18 cellular contexts compared by ENCODE assay signal in the genomic region with DNA sequence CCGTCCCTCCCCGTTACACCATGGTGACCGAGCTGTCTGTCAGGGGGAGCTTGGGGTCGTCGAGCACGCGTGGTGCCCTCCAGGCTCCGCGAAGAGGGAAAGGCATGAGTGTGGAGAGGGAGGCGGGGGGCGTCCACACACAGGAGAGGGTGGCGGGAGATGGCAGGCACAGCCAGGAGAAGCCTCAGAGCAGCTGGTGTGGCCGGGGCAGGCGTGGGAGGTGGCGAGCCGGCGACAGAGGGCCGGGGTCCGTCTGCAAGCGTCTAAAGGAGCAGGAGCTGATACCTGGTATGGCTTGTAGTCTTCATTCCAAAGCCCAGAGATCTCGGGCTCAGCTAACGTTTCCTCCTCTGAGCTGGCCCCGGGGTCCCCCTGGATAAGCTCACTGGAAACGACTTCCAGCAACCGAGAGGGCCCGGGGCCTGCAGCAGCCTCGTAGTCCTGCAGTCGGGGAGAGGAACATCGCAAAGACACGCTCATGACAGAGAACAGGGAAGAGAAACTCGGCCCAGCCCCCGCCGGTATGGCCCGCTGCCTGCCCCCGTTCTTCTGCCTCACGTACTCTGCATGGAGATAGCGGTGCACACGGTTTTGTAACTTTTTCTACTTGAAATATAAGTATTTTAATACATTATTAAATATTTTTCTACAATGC. TPM values are rescaled to one million over a fixed set of nuclear protein-coding genes. Genes with fewer than 3 reads are reported as not detected.
DNase-seq lines count a peak whose midpoint lies in the region; ATAC-seq, FAIRE-seq and TF ChIP-seq lines count a peak whose summit lies in the region.
"Had no signal": no experiment of that assay in that cellular context is flagged by ENCODE, and none has a peak within 500 bp of the region (broad histone marks: within the 10 kb centered on the region; RNA-seq: fewer than 3 reads in every experiment).

No MANE protein-coding gene starts in this region.

- intact Hi-C loops in head of caudate nucleus (cut with DNase I): no loop called here

- H2AFZ ChIP-seq in GM23338: peak overlapping the region; percentile 56

- H3K27me3 ChIP-seq in GM23338 (ENCODE audit: insufficient read depth): no peaks in the 10 kb centered on the region

- no peaks in the 10 kb centered on the region for H3K36me3 ChIP-seq in GM23338 (ENCODE audit: insufficient read depth)
- H3K36me3 ChIP-seq: SJSA1 had no signal

- TF ChIP-seq CTCF in GM23338 (conservative IDR thresholded peaks at IDR 0.05; ENCODE audit: low read depth in 2 of 2): no peak
- TF ChIP-seq CTCF in omental fat pad (IDR thresholded peaks at IDR 0.05): no peak

- H3K79me2 ChIP-seq in GM23338 (replicated peaks; ENCODE audit: insufficient read depth): no peaks in the 10 kb centered on the region

- no peak overlapping the region for H3K4me2 ChIP-seq in GM23338

- H3K27me3 Mint-ChIP-seq in GM23338 (ENCODE audit: insufficient read depth, low read depth, poor library complexity): peaks cover 11% of the 10 kb centered on the region

- H3K36me3 Mint-ChIP-seq in GM23338 (ENCODE audit: low read depth): no peaks in the 10 kb centered on the region; the same call in 2 of the 3 replicates
- H3K36me3 Mint-ChIP-seq: CD4-positive, alpha-beta memory T cell had no signal

- H3K4me3 Mint-ChIP-seq in GM23338: no peak overlapping the region
- H3K4me3 Mint-ChIP-seq: CD4-positive, alpha-beta memory T cell; HFFc6 had no signal

- H3K4me1 Mint-ChIP-seq in GM23338: peaks cover 11% of the 10 kb centered on the region
- H3K4me1 Mint-ChIP-seq: CD4-positive, alpha-beta memory T cell had no signal

- no peak overlapping the region for H3K4me3 ChIP-seq in GM23338
- H3K4me3 ChIP-seq: SJSA1 had no signal

- no peak for TF ChIP-seq POLR2A in H54 (IDR thresholded peaks at IDR 0.05; ENCODE audit: low read depth, low read length)

- H3K27ac ChIP-seq in GM23338 (ENCODE audit: low read depth): no peak overlapping the region
- H3K27ac ChIP-seq: SJSA1 had no signal

- no peaks in the 10 kb centered on the region for H4K20me1 ChIP-seq in GM23338 (replicated peaks; ENCODE audit: insufficient read depth)

- ATAC-seq in GM23338 (peak; percentile 18), omental fat pad (ENCODE audit: low FRiP score) (no peak)

- peaks cover 8% of the 10 kb centered on the region for H3F3A ChIP-seq in GM23338 (replicated peaks; ENCODE audit: low read depth)

- peaks cover 1% of the 10 kb centered on the region; the same call in 1 of the 2 replicates for H3K4me1 ChIP-seq in GM23338 (ENCODE audit: insufficient read depth)
- H3K4me1 ChIP-seq: SJSA1 had no signal

- H3K27ac Mint-ChIP-seq in GM23338: no peak overlapping the region
- H3K27ac Mint-ChIP-seq: CD4-positive, alpha-beta memory T cell; HFFc6 had no signal

- H3K9me3 Mint-ChIP-seq in GM23338: peaks cover 9% of the 10 kb centered on the region
- H3K9me3 Mint-ChIP-seq: CD4-positive, alpha-beta memory T cell had no signal

- no peak for FAIRE-seq in H54 (lab: Jason Lieb, UNC)
- FAIRE-seq: D721Med, GM12892 had no signal

- DNase-seq in Ammon's horn (ENCODE audit: low spot score) (peak; percentile 40), GM23338 (ENCODE audit: low spot score) (no peak), NOMO-1 treated with dmso at 0.1 percent for 144 hours (lab: John Stamatoyannopoulos, UW; ENCODE audit: unreplicated experiment) (peak; percentile 21), head of caudate nucleus (peak in 24 of 42 donors; percentile 12 to 64 (median 38)), D341Med (ENCODE audit: low spot score) (no peak), omental fat pad (ENCODE audit: low spot score) (no peak), Kasumi-1 (lab: John Stamatoyannopoulos, UW) (no peak), H54 (ENCODE audit: insufficient read length, low spot score) (no peak)
- DNase-seq: CD4-positive, alpha-beta memory T cell; DMS79 treated with DMSO at 0.1 percent for 48 hours; GDM1; GOT3; HFFc6; NCI-H146 had no signal

- no peaks in the 10 kb centered on the region for H3K9me2 ChIP-seq in GM23338 (ENCODE audit: insufficient read depth)

TF ChIP-seq in GM23338, 12 proteins besides CTCF, POLR2A, EP300 and RAD21 (continues in another document):
- TF ChIP-seq JUNB (IDR thresholded peaks at IDR 0.05; ENCODE audit: unreplicated experiment) (no peak), ZNF114 (CRISPR knock-in tag; IDR thresholded peaks at IDR 0.05) (no peak), POLR2AphosphoS5 (IDR thresholded peaks at IDR 0.05; ENCODE audit: low read depth) (no peak), ZNF331 (CRISPR knock-in tag; IDR thresholded peaks at IDR 0.05; ENCODE audit: low read depth) (no peak), EZH2 (IDR thresholded peaks at IDR 0.05; ENCODE audit: low read depth, unreplicated experiment) (no peak), CREB1 (CRISPR knock-in tag; IDR thresholded peaks at IDR 0.05; ENCODE audit: low read depth) (no peak), EZH2phosphoT487 (IDR thresholded peaks at IDR 0.05; ENCODE audit: unreplicated experiment) (no peak)
- TF ChIP-seq, protein P1, sequence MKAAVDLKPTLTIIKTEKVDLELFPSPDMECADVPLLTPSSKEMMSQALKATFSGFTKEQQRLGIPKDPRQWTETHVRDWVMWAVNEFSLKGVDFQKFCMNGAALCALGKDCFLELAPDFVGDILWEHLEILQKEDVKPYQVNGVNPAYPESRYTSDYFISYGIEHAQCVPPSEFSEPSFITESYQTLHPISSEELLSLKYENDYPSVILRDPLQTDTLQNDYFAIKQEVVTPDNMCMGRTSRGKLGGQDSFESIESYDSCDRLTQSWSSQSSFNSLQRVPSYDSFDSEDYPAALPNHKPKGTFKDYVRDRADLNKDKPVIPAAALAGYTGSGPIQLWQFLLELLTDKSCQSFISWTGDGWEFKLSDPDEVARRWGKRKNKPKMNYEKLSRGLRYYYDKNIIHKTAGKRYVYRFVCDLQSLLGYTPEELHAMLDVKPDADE (IDR thresholded peaks at IDR 0.05): no peak
- TF ChIP-seq, protein P2, sequence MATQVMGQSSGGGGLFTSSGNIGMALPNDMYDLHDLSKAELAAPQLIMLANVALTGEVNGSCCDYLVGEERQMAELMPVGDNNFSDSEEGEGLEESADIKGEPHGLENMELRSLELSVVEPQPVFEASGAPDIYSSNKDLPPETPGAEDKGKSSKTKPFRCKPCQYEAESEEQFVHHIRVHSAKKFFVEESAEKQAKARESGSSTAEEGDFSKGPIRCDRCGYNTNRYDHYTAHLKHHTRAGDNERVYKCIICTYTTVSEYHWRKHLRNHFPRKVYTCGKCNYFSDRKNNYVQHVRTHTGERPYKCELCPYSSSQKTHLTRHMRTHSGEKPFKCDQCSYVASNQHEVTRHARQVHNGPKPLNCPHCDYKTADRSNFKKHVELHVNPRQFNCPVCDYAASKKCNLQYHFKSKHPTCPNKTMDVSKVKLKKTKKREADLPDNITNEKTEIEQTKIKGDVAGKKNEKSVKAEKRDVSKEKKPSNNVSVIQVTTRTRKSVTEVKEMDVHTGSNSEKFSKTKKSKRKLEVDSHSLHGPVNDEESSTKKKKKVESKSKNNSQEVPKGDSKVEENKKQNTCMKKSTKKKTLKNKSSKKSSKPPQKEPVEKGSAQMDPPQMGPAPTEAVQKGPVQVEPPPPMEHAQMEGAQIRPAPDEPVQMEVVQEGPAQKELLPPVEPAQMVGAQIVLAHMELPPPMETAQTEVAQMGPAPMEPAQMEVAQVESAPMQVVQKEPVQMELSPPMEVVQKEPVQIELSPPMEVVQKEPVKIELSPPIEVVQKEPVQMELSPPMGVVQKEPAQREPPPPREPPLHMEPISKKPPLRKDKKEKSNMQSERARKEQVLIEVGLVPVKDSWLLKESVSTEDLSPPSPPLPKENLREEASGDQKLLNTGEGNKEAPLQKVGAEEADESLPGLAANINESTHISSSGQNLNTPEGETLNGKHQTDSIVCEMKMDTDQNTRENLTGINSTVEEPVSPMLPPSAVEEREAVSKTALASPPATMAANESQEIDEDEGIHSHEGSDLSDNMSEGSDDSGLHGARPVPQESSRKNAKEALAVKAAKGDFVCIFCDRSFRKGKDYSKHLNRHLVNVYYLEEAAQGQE (IDR thresholded peaks at IDR 0.05; ENCODE audit: unreplicated experiment): no peak

RNA-seq across cellular contexts. Expression of a gene that starts 37.4 kb away (rescaled TPM):
- total RNA-seq in GM23338 (2014; rRNA removed; shearing (Covaris generic)): 0.16 TPM in 1 of 2 replicates, not detected in the other
- 0.21 and 0.24 TPM in 2 replicates for polyA plus RNA-seq in GM23338 (2016; fragmentation: Nextera tagmentation; extraction: Ambion mirVana)
- under 1 TPM in 1 of 4 donors, not detected in 3; 0.24 TPM for total RNA-seq in omental fat pad
- total RNA-seq: A673; CD4-positive, alpha-beta memory T cell; HFFc6; SJSA1 had no signal
- polyA plus RNA-seq: CD4-positive, alpha-beta memory T cell had no signal

RNA-seq across cellular contexts. Expression of a gene that starts 47.1 kb away (rescaled TPM):
- 13.4 and 19.5 TPM in 2 replicates for total RNA-seq in GM23338 (2014; rRNA removed; shearing (Covaris generic))
- polyA plus RNA-seq in GM23338 (2016; fragmentation: Nextera tagmentation; extraction: Ambion mirVana): 22.0 and 25.0 TPM in 2 replicates
- total RNA-seq in omental fat pad: 1 to 10 TPM in 3 of 4 donors, under 1 TPM in 1; 0.74 to 5.7 (median 3.5) TPM
- polyA plus RNA-seq: CD4-positive, alpha-beta memory T cell had no signal

RNA-seq across cellular contexts. Expression of a gene that starts 51.2 kb away (rescaled TPM):
- 0.82 and 0.87 TPM in 2 replicates for total RNA-seq in GM23338 (2014; rRNA removed; shearing (Covaris generic))
- polyA plus RNA-seq in GM23338 (2016; fragmentation: Nextera tagmentation; extraction: Ambion mirVana): 0.42 TPM in 1 of 2 replicates, not detected in the other
- not detected for total RNA-seq in omental fat pad
- total RNA-seq: SJSA1 had no signal
- polyA plus RNA-seq: CD4-positive, alpha-beta memory T cell had no signal

RNA-seq across cellular contexts. Expression of a gene that starts 52.9 kb away (rescaled TPM):
- total RNA-seq in GM23338 (2014; rRNA removed; shearing (Covaris generic)): 2.8 and 5.1 TPM in 2 replicates
- 1.7 and 2.1 TPM in 2 replicates for polyA plus RNA-seq in GM23338 (2016; fragmentation: Nextera tagmentation; extraction: Ambion mirVana)
- total RNA-seq in omental fat pad: not detected
- total RNA-seq: A673; CD4-positive, alpha-beta memory T cell; HFFc6; SJSA1 had no signal
- polyA plus RNA-seq: CD4-positive, alpha-beta memory T cell had no signal

Comparison
In these comparisons a context has a peak if more than half of its experiments do, and no peak if none do; other contexts are left out.
1. DNase-seq: peak in Ammon's horn (single experiment), NOMO-1 treated with dmso at 0.1 percent for 144 hours (single experiment) and head of caudate nucleus (24 of 42); none in GM23338 (single experiment), D341Med (single experiment), omental fat pad (single experiment), Kasumi-1 (0 of 2) and H54 (single experiment).